In the genomic region with DNA sequence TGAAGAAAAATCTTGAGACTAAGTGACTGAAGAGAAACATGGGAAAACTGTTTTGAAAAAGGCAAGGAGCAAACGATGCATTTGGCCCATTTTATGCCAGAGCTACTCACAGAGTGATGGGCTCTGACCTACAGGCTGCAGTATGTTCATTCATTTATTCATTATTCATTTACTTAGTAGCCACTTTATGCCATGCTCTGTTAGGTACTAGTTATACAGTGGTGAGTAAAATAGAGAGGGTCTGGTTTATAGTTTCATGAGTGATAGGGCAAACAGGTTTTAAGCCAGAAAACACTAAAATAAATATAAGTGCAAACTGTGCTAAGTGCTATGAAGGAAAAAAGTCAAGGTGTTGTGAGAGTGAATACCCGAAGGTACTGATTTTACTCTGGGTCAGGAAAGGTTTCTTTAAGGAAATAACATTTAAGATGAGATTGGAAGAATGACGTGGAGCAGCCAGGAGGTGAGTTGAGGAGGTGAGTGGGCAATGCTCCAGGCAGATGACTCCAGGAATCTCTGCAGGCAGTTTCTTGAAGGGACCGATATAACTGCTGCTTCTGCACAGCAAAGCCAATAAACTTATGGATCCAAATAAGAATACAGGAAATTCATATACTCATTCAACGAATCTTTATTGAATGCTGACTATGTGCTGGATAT, we compare ENCODE assay signal across 15 cellular contexts. TPM values are rescaled to one million over a fixed set of nuclear protein-coding genes. Genes with fewer than 3 reads are reported as not detected.
DNase-seq lines count a peak whose midpoint lies in the region; ATAC-seq and TF ChIP-seq lines count a peak whose summit lies in the region.
"Had no signal": no experiment of that assay in that cellular context is flagged by ENCODE, and none has a peak within 500 bp of the region (broad histone marks: within the 10 kb centered on the region; RNA-seq: fewer than 3 reads in every experiment).

No MANE protein-coding gene starts in this region.

- no TSS peak for BruUV-seq in Panc1 (replicated peaks; lab: Mats Ljungman, UMichigan)

- intact Hi-C loops in Panc1 (cut with micrococcal nuclease; ENCODE audit: unreplicated experiment), result no loop called here
- intact Hi-C loops in posterior vena cava (cut with DNase I), result loop anchor here in 1 of 2 donors (10.0 kb wide), 1 partner anchor 48 kb away; no protein-coding TSS in a partner anchor

- H3K27ac ChIP-seq in Panc1 (ENCODE audit: low read length) (peak overlapping the region; percentile 80), mucosa of rectum (ENCODE audit: low read depth in 2 of 2, low read length in 2 of 2) (peak overlapping the region; percentile 78 to 81)

- peaks cover 45% of the 10 kb centered on the region for H3K4me1 ChIP-seq in Panc1 (ENCODE audit: control insufficient read depth, insufficient read depth, low read length)
- H3K4me1 ChIP-seq in mucosa of rectum (ENCODE audit: control insufficient read depth in 2 of 2, insufficient read depth in 2 of 2, low read length in 2 of 2), result peaks cover 46 to 54% of the 10 kb centered on the region in 2 donors

- no peak for TF ChIP-seq CTCF in Panc1 (IDR thresholded peaks at IDR 0.05)

- H3K9me3 Mint-ChIP-seq in naive thymus-derived CD8-positive, alpha-beta T cell, result no peaks in the 10 kb centered on the region

- peak; percentile 45 for ATAC-seq in GM18870 (IDR thresholded peaks at IDR 0.05; ENCODE audit: unreplicated experiment)
- peak; percentile 31 for ATAC-seq in HG02623 (IDR thresholded peaks at IDR 0.05; ENCODE audit: unreplicated experiment)
- ATAC-seq in Panc1, result no peak
- no peak for ATAC-seq in naive thymus-derived CD8-positive, alpha-beta T cell
- ATAC-seq: heart right ventricle, HepG2 had no signal

- DNase-seq in Panc1 (ENCODE audit: low read depth, low spot score) (no peak), RKO (ENCODE audit: low spot score) (no peak), iPS-NIHi11 (ENCODE audit: low spot score) (no peak), posterior vena cava (ENCODE audit: low spot score) (no peak)
- DNase-seq in naive thymus-derived CD8-positive, alpha-beta T cell, result no peak
- DNase-seq: activated CD8-positive, alpha-beta memory T cell treated with anti-CD3 and anti-CD28 coated beads, Interleukin-2, amount 50 U/mL, for 4 hours; H7; heart right ventricle; NCI-H2171; SHP77 treated with DMSO at 0.1 percent for 48 hours had no signal

- H3K4me1 Mint-ChIP-seq in naive thymus-derived CD8-positive, alpha-beta T cell, result peaks cover 10 to 60% (median 30%) of the 10 kb centered on the region in 4 donors

- H3K36me3 Mint-ChIP-seq in naive thymus-derived CD8-positive, alpha-beta T cell, result peaks cover 0 to 5% (median 0%) of the 10 kb centered on the region in 3 donors

- peak overlapping the region in 4 of 10 donors; percentile 3 to 37 (median 16) for H3K27ac Mint-ChIP-seq in naive thymus-derived CD8-positive, alpha-beta T cell

- CTCF ChIA-PET in Panc1 (lab: Charles Lee), result no interaction called here

- no peaks in the 10 kb centered on the region for H3K36me3 ChIP-seq in Panc1 (ENCODE audit: control insufficient read depth, insufficient read depth, low read length)
- no peaks in the 10 kb centered on the region for H3K36me3 ChIP-seq in mucosa of rectum (ENCODE audit: control insufficient read depth in 2 of 2, insufficient read depth in 2 of 2, low read length in 2 of 2)
- H3K36me3 ChIP-seq: heart right ventricle, tibial nerve had no signal

- H3K4me3 Mint-ChIP-seq in naive thymus-derived CD8-positive, alpha-beta T cell, result no peak overlapping the region

- H3K9me3 ChIP-seq in Panc1 (ENCODE audit: control insufficient read depth, insufficient read depth, low read depth, low read length) (no peaks in the 10 kb centered on the region), mucosa of rectum (ENCODE audit: control insufficient read depth in 2 of 2, low read length in 2 of 2) (no peaks in the 10 kb centered on the region)
- H3K9me3 ChIP-seq: heart right ventricle, tibial nerve had no signal

- in situ Hi-C loops in Panc1 (cut with HindIII; ENCODE audit: low pct_unique_long_range_greater_than_20kb, low sequenced_read_pairs), result no loop called here

- no peaks in the 10 kb centered on the region for H3K27me3 Mint-ChIP-seq in naive thymus-derived CD8-positive, alpha-beta T cell

- H3K4me3 ChIP-seq in Panc1 (ENCODE audit: low read depth in 2 of 2, low read length in 2 of 2) (no peak overlapping the region), mucosa of rectum (ENCODE audit: low read length in 2 of 2) (no peak overlapping the region)
- H3K4me3 ChIP-seq: heart right ventricle, tibial nerve had no signal

- H3K27me3 ChIP-seq in Panc1 (ENCODE audit: control insufficient read depth, insufficient read depth, low read length) (no peaks in the 10 kb centered on the region), mucosa of rectum (ENCODE audit: control insufficient read depth in 2 of 2, insufficient read depth in 2 of 2, low read length in 2 of 2) (no peaks in the 10 kb centered on the region)
- H3K27me3 ChIP-seq: heart right ventricle, tibial nerve had no signal

- POLR2A ChIA-PET in Panc1 (lab: Charles Lee), result no interaction called here
- POLR2A ChIA-PET in naive thymus-derived CD8-positive, alpha-beta T cell (lab: Charles Lee), result interaction anchor here (0.7 kb wide), 1 partner anchor 8 kb away, joined by 3 read pairs; no protein-coding TSS in a partner anchor

- no peak overlapping the region for H3K9ac ChIP-seq in mucosa of rectum (ENCODE audit: low read depth in 1 of 2, low read length in 2 of 2)

RNA-seq across cellular contexts. Expression of a gene that starts 56.9 kb away (rescaled TPM):
- total RNA-seq in Panc1 (2021; ENCODE audit: unreplicated experiment) (27.7 TPM), posterior vena cava (10 to 100 TPM; 20.2 to 21.1 TPM)
- 20.2 TPM for polyA plus RNA-seq in Panc1 (2012; ENCODE audit: insufficient read length)
- 10 to 100 TPM; 54.1 to 55.3 TPM for total RNA-seq in naive thymus-derived CD8-positive, alpha-beta T cell
- 10 to 100 TPM; 17.6 to 28.2 (median 26.3) TPM for polyA plus RNA-seq in naive thymus-derived CD8-positive, alpha-beta T cell

Comparison
In these comparisons a context has a peak if more than half of its experiments do, and no peak if none do; other contexts are left out.
1. ATAC-seq: peak in GM18870 (single experiment) and HG02623 (single experiment); none in Panc1 (single experiment) and naive thymus-derived CD8-positive, alpha-beta T cell (0 of 2).